Comparison of ENCODE assay signal across 9 cellular contexts in genomic region chr14:23370221-23370620, GRCh38. TPM values are rescaled to one million over a fixed set of nuclear protein-coding genes. Genes with fewer than 3 reads are reported as not detected.
"Had no signal": no experiment of that assay in that cellular context is flagged by ENCODE, and none has a peak within 500 bp of the region (broad histone marks: within the 10 kb centered on the region; RNA-seq: fewer than 3 reads in every experiment).

No MANE protein-coding gene starts in this region.

- H3K4me1 ChIP-seq: HAP-1 had no signal

- ATAC-seq: HCT116 had no signal

- H3K4me3 ChIP-seq: HAP-1 had no signal

- H3K4me3 Mint-ChIP-seq: HFFc6 had no signal

- DNase-seq: GOT3, H7, HFFc6, IMR-90, KBM-7 had no signal

- H3K36me3 ChIP-seq: HAP-1 had no signal

- H3K9me3 ChIP-seq: HAP-1 had no signal

- H3K9me3 Mint-ChIP-seq: HFFc6 had no signal

- H3K27ac Mint-ChIP-seq: HFFc6 had no signal

RNA-seq across cellular contexts. Expression of gene IL25, which starts 2.4 kb away (rescaled TPM):
- total RNA-seq: H4, HFFc6, HT-29, IMR-90 had no signal
- polyA plus RNA-seq: IMR-90 had no signal

RNA-seq across cellular contexts. Expression of gene EFS, which starts 5.2 kb away (rescaled TPM):
- total RNA-seq: H4, HT-29 had no signal

RNA-seq across cellular contexts. Expression of gene CMTM5, which starts 6.6 kb away (rescaled TPM):
- total RNA-seq: H4, HFFc6, HT-29, IMR-90 had no signal

RNA-seq across cellular contexts. Expression of gene SLC22A17, which starts 17.5 kb away (rescaled TPM):
- total RNA-seq: HT-29 had no signal

RNA-seq across cellular contexts. Expression of gene MYH6, which starts 37.9 kb away (rescaled TPM):
- total RNA-seq: H4, HFFc6, HT-29, IMR-90 had no signal
- polyA plus RNA-seq: IMR-90 had no signal
